Comparison of ENCODE assay signal across 28 cellular contexts in the genomic region with DNA sequence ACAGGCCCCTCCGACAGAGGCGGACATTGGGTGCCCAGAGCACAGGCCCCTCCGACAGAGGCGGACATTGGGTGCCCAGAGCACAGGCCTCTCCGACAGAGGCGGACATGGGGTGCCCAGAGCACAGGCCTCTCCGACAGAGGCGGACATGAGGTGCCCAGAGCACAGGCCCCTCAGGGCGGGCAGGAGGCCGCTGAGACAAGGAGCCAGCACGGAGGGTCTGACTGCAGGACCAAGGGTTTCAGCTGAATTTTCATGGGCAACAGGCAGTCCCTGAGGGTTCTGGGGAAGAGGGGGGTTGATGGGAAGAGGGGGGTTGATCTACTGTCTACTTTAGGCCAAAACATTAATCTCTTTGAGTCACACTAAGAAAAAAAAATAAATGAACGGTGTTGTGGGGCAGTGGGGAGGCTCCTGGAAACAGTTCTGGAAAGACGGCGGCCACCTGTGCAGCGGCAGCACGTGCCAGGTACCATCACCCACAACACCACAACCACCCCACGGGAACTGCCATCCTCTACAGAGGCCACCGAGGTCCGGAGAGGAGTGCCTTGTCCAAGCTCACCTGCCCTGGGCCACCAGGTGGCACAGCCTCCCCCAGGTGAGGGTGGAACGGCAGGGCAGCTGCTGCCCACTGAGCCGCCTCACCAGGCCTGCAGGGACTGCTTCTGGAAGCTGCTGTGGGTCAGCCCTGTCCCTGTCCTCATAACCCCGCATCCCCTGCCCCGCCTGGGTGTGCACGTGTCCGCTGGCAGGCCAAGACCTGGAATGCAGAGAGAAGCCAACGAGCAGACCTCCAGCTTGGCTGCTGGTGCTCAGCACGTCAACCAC.
"Had no signal": no experiment of that assay in that cellular context is flagged by ENCODE, and none has a peak within 500 bp of the region (broad histone marks: within the 10 kb centered on the region; RNA-seq: fewer than 3 reads in every experiment).

No MANE protein-coding gene starts in this region.

- H3K27me3 ChIP-seq: esophagus squamous epithelium, heart right ventricle, neural progenitor cell, ovary, right atrium auricular region, tibial nerve, vagina had no signal

- H3K4me2 ChIP-seq: neural progenitor cell had no signal

- FAIRE-seq: endometrium had no signal

- ATAC-seq: heart right ventricle; left lobe of liver; naive thymus-derived CD4-positive, alpha-beta T cell; sciatic nerve; stimulated activated memory B cell treated with anti-CD40 and anti-IgM and Interleukin-4, amounts not matched to agents 10 μg/mL and 1 μg/mL and 100 μg/mL, for 72 hours; stimulated activated naive CD8-positive, alpha-beta T cell treated with anti-CD3 and anti-CD28 coated beads, Interleukin-15, Interleukin-2, amounts not matched to agents 100 U/mL and 50 U/mL, for 24 hours had no signal

- H3K4me1 ChIP-seq: neural progenitor cell had no signal

- H3K9me3 ChIP-seq: esophagus squamous epithelium, heart right ventricle, ovary, right atrium auricular region, thoracic aorta, tibial nerve, vagina had no signal

- H2AFZ ChIP-seq: neural progenitor cell had no signal

- H3K36me3 ChIP-seq: neural progenitor cell, ovary had no signal

- H3K27ac ChIP-seq: coronary artery, esophagus squamous epithelium, heart right ventricle, neural progenitor cell, ovary, right atrium auricular region, thoracic aorta, tibial nerve, vagina had no signal

- H3K9ac ChIP-seq: neural progenitor cell had no signal

- DNase-seq: dermis blood vessel endothelial cell; effector memory CD4-positive, alpha-beta T cell; erythroblast; esophagus squamous epithelium; foreskin melanocyte; glutamatergic neuron; heart right ventricle; hippocampal formation; immature natural killer cell; islet precursor cell; kidney glomerular epithelial cell; mesendoderm; midbrain; naive thymus-derived CD4-positive, alpha-beta T cell; nucleus accumbens; ovary; stimulated activated CD4-positive, alpha-beta T cell treated with anti-CD3 and anti-CD28 coated beads, Interleukin-4, amount 100 ng/mL, for 4 hours; stimulated activated naive CD8-positive, alpha-beta T cell treated with anti-CD3 and anti-CD28 coated beads, Interleukin-15, Interleukin-2, amounts not matched to agents 100 U/mL and 50 U/mL, for 24 hours had no signal

- H3K4me3 ChIP-seq: coronary artery, esophagus squamous epithelium, heart right ventricle, neural progenitor cell, ovary, right atrium auricular region, thoracic aorta, tibial nerve, vagina had no signal
